Comparison of ENCODE assay signal across 16 cellular contexts in genomic region chr10:87692956-87693484, GRCh38. TPM values are rescaled to one million over a fixed set of nuclear protein-coding genes. Genes with fewer than 3 reads are reported as not detected.
DNase-seq lines count a peak whose midpoint lies in the region; ATAC-seq and TF ChIP-seq lines count a peak whose summit lies in the region.
"Had no signal": no experiment of that assay in that cellular context is flagged by ENCODE, and none has a peak within 500 bp of the region (broad histone marks: within the 10 kb centered on the region; RNA-seq: fewer than 3 reads in every experiment).

No MANE protein-coding gene starts in this region.

- H4K20me1 ChIP-seq in IMR-90 (ENCODE audit: insufficient read depth, low read length) (peaks cover 17% of the 10 kb centered on the region; the same call in 1 of the 2 replicates), hepatocyte (ENCODE audit: insufficient read depth, poor library complexity, severe bottlenecking) (no peaks in the 10 kb centered on the region)

- H2BK5ac ChIP-seq in IMR-90 (ENCODE audit: low read depth, low read length, poor library complexity, severe bottlenecking) = peak overlapping the region; percentile 8

- H2BK20ac ChIP-seq in IMR-90 (ENCODE audit: low read depth, low read length) = no peak overlapping the region

- H3K79me2 ChIP-seq in hepatocyte = peaks cover 24% of the 10 kb centered on the region

- no peak overlapping the region for H3K27ac Mint-ChIP-seq in nephron progenitor cell
- no peak overlapping the region for H3K27ac Mint-ChIP-seq in type B pancreatic cell
- H3K27ac Mint-ChIP-seq: CD14-positive monocyte; CD8-positive, alpha-beta T cell; IgD-negative memory B cell had no signal

- no peak for TF ChIP-seq EP300 in transverse colon (IDR thresholded peaks at IDR 0.05; ENCODE audit: low read depth)

- H2AFZ ChIP-seq in IMR-90 (replicated peaks; ENCODE audit: low read length, poor library complexity) (no peak overlapping the region), hepatocyte (no peak overlapping the region)

- no peak overlapping the region for H3K9ac ChIP-seq in IMR-90 (ENCODE audit: low read depth, low read length)

- no peak overlapping the region for H3K23ac ChIP-seq in IMR-90 (ENCODE audit: low read depth, low read length)

- no peak overlapping the region for H3K4me3 Mint-ChIP-seq in nephron progenitor cell
- H3K4me3 Mint-ChIP-seq in type B pancreatic cell = no peak overlapping the region
- H3K4me3 Mint-ChIP-seq: CD14-positive monocyte; CD8-positive, alpha-beta T cell; IgD-negative memory B cell had no signal

- H3K27me3 ChIP-seq in IMR-90 (ENCODE audit: control insufficient read depth, insufficient read depth, low read length) (no peaks in the 10 kb centered on the region), hepatocyte (no peaks in the 10 kb centered on the region), transverse colon (no peaks in the 10 kb centered on the region)
- H3K27me3 ChIP-seq: BE2C had no signal

- H2BK15ac ChIP-seq in IMR-90 (ENCODE audit: low read depth, low read length) = no peak overlapping the region

- no peak for TF ChIP-seq RAD21 in IMR-90 (IDR thresholded peaks at IDR 0.05; ENCODE audit: low read length)

- TF ChIP-seq CTCF in C4-2B (conservative IDR thresholded peaks at IDR 0.05) (no peak), IMR-90 (conservative IDR thresholded peaks at IDR 0.05; ENCODE audit: low read depth, low read length) (no peak), hepatocyte (IDR thresholded peaks at IDR 0.05; ENCODE audit: poor library complexity) (no peak), transverse colon (IDR thresholded peaks at IDR 0.05) (no peak), nephron progenitor cell (IDR thresholded peaks at IDR 0.05) (no peak), type B pancreatic cell (conservative IDR thresholded peaks at IDR 0.05) (no peak)

- H2BK120ac ChIP-seq in IMR-90 (ENCODE audit: low read depth, low read length) = no peak overlapping the region

- DNase-seq in IMR-90 (no peak), hepatocyte (ENCODE audit: low spot score) (no peak), transverse colon (no peak), nephron progenitor cell (no peak), type B pancreatic cell (ENCODE audit: extremely low spot score, unreplicated experiment) (no peak)
- DNase-seq: BE2C; CD8-positive, alpha-beta T cell; COR-L47; DMS153; DND-41; GDM1; KG1 had no signal

- in situ Hi-C loops in IMR-90 (cut with MboI; ENCODE audit: low sequenced_read_pairs) (no loop called here), transverse colon (cut with MboI; ENCODE audit: low pct_ligation_motif_present in 1 of 4, low pct_unique_long_range_greater_than_20kb in 1 of 4, low sequenced_read_pairs in 3 of 4) (no loop called here)

- H4K8ac ChIP-seq in IMR-90 (ENCODE audit: low read depth in 2 of 2, low read length in 2 of 2) = no peak overlapping the region

- dilution Hi-C loops in IMR-90 (cut with HindIII; ENCODE audit: low sequenced_read_pairs, unreplicated experiment) = no loop called here

- H3K4me2 ChIP-seq in IMR-90 (ENCODE audit: low read depth, low read length) = 0 out of 2 replicates have a peak overlapping the region, but pooled peaks have one; percentile 15
- H3K4me2 ChIP-seq in hepatocyte = no peak overlapping the region

- H3K9me2 ChIP-seq in hepatocyte (replicated peaks; ENCODE audit: insufficient read depth) = no peaks in the 10 kb centered on the region

- H3K4me3 ChIP-seq in IMR-90 (ENCODE audit: insufficient read depth, low read depth, low read length) (no peak overlapping the region), hepatocyte (no peak overlapping the region), transverse colon (no peak overlapping the region)

- H3K36me3 ChIP-seq in IMR-90 (ENCODE audit: control insufficient read depth, insufficient read depth, low read length) = no peaks in the 10 kb centered on the region
- no peaks in the 10 kb centered on the region for H3K36me3 ChIP-seq in hepatocyte (replicated peaks; ENCODE audit: insufficient read depth, low read depth)
- H3K36me3 ChIP-seq in transverse colon = no peaks in the 10 kb centered on the region
- H3K36me3 ChIP-seq: BE2C had no signal

- peak overlapping the region; percentile 7; the same call in 1 of the 2 replicates for H4K5ac ChIP-seq in IMR-90 (ENCODE audit: low read depth, low read length)

- no peaks in the 10 kb centered on the region for H3K9me3 Mint-ChIP-seq in nephron progenitor cell
- H3K9me3 Mint-ChIP-seq in type B pancreatic cell = no peaks in the 10 kb centered on the region
- H3K9me3 Mint-ChIP-seq: CD14-positive monocyte; CD8-positive, alpha-beta T cell; IgD-negative memory B cell had no signal

- ATAC-seq in IMR-90 (ENCODE audit: low read depth) (no peak), HG02610 (IDR thresholded peaks at IDR 0.05; ENCODE audit: unreplicated experiment) (no peak)
- ATAC-seq: CD8-positive, alpha-beta T cell had no signal

- H3K4me1 ChIP-seq in IMR-90 (ENCODE audit: control insufficient read depth, insufficient read depth, low read length) (peaks cover 8% of the 10 kb centered on the region), hepatocyte (ENCODE audit: insufficient read depth) (no peaks in the 10 kb centered on the region), transverse colon (peaks cover 4 to 54% (median 28%) of the 10 kb centered on the region in 4 donors)
- H3K4me1 ChIP-seq: BE2C had no signal

- no peak overlapping the region for H3K56ac ChIP-seq in IMR-90 (ENCODE audit: extremely low read depth, insufficient read depth, low read length)

- CTCF ChIA-PET in IMR-90 (lab: Yijun Ruan, JAX) = no interaction called here

- peaks cover 12% of the 10 kb centered on the region for H3K9me1 ChIP-seq in IMR-90 (ENCODE audit: insufficient read depth, low read length)

- TF ChIP-seq POLR2A in IMR-90 (IDR thresholded peaks at IDR 0.05; ENCODE audit: low read depth, low read length) (no peak), transverse colon (IDR thresholded peaks at IDR 0.05) (no peak)

- H3K36me3 Mint-ChIP-seq in nephron progenitor cell (ENCODE audit: low read depth) (no peaks in the 10 kb centered on the region), type B pancreatic cell (no peaks in the 10 kb centered on the region)
- H3K36me3 Mint-ChIP-seq: CD14-positive monocyte; CD8-positive, alpha-beta T cell had no signal

- H3K27me3 Mint-ChIP-seq in nephron progenitor cell (ENCODE audit: low read depth, poor library complexity) (peaks cover 13% of the 10 kb centered on the region), type B pancreatic cell (peaks cover 6% of the 10 kb centered on the region)
- H3K27me3 Mint-ChIP-seq: IgD-negative memory B cell had no signal

- no peaks in the 10 kb centered on the region for H3K9me3 ChIP-seq in IMR-90 (ENCODE audit: control insufficient read depth, insufficient read depth, low read length)
- H3K9me3 ChIP-seq in hepatocyte (ENCODE audit: low read depth) = no peaks in the 10 kb centered on the region
- H3K9me3 ChIP-seq in transverse colon = no peaks in the 10 kb centered on the region
- H3K9me3 ChIP-seq: BE2C had no signal

- BruUV-seq in IMR-90 (replicated peaks; lab: Mats Ljungman, UMichigan) = no TSS peak

- peak overlapping the region; percentile 61; the same call in 1 of the 2 replicates for H3K27ac ChIP-seq in C4-2B
- 0 out of 2 replicates have a peak overlapping the region, but pooled peaks have one; percentile 8 for H3K27ac ChIP-seq in IMR-90 (ENCODE audit: insufficient read depth, low read length)
- peak overlapping the region; percentile 81 for H3K27ac ChIP-seq in hepatocyte
- peak overlapping the region; percentile 36 to 80 (median 76) for H3K27ac ChIP-seq in transverse colon

- 0 out of 2 replicates have a peak overlapping the region, but pooled peaks have one; percentile 22 for H4K91ac ChIP-seq in IMR-90 (ENCODE audit: insufficient read depth, low read depth, low read length)

- peak overlapping the region; percentile 17; the same call in 1 of the 2 replicates for H3K18ac ChIP-seq in IMR-90 (ENCODE audit: low read depth, low read length)

- H2AK5ac ChIP-seq in IMR-90 (ENCODE audit: low read depth, low read length) = no peak overlapping the region

- no CpG with 5 or more reads among the region's 3 CpGs for WGBS in IMR-90 (ENCODE audit: extremely low coverage in 2 of 2, insufficient read length in 1 of 2), 2 experiments
- 93% methylated on average over 3 of the region's 3 CpGs for WGBS in hepatocyte (ENCODE audit: low lambda C conversion rate, missing lambda C conversion rate)
- WGBS in transverse colon (ENCODE audit: low coverage in 1 of 2), 2 donors = 72% methylated on average over 3 of the region's 3 CpGs

- no peak overlapping the region for H3K14ac ChIP-seq in IMR-90 (replicated peaks; ENCODE audit: low read depth, low read length)

- no peak overlapping the region for H2AK9ac ChIP-seq in IMR-90 (replicated peaks; ENCODE audit: low read depth, low read length, poor library complexity)

- peaks cover 46 to 55% of the 10 kb centered on the region in 2 experiments for H3K79me1 ChIP-seq in IMR-90 (ENCODE audit: low read depth in 1 of 2, low read length in 2 of 2)

- intact Hi-C loops in IMR-90 (cut with micrococcal nuclease) (no loop called here), transverse colon (cut with DNase I; ENCODE audit: low total_unique reads) (no loop called here)

- POLR2A ChIA-PET in IMR-90 (lab: Charles Lee; ENCODE audit: unreplicated experiment) = no interaction called here

- no peak overlapping the region for H3K4ac ChIP-seq in IMR-90 (ENCODE audit: low read depth, low read length)

- H3K4me1 Mint-ChIP-seq in nephron progenitor cell (no peaks in the 10 kb centered on the region), type B pancreatic cell (ENCODE audit: unreplicated experiment) (no peaks in the 10 kb centered on the region)
- H3K4me1 Mint-ChIP-seq: CD14-positive monocyte, IgD-negative memory B cell had no signal

TF ChIP-seq in IMR-90, 13 proteins besides CTCF, POLR2A, EP300 and RAD21 (continues in another document):
- no peak for TF ChIP-seq RFX5 (IDR thresholded peaks at IDR 0.05; ENCODE audit: low read depth, low read length)
- no peak for TF ChIP-seq NFE2L2 (IDR thresholded peaks at IDR 0.05; ENCODE audit: low read depth, low read length)
- TF ChIP-seq MAFK (IDR thresholded peaks at IDR 0.05; ENCODE audit: low read depth, low read length) = no peak
- TF ChIP-seq, protein P1, sequence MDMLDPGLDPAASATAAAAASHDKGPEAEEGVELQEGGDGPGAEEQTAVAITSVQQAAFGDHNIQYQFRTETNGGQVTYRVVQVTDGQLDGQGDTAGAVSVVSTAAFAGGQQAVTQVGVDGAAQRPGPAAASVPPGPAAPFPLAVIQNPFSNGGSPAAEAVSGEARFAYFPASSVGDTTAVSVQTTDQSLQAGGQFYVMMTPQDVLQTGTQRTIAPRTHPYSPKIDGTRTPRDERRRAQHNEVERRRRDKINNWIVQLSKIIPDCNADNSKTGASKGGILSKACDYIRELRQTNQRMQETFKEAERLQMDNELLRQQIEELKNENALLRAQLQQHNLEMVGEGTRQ (IDR thresholded peaks at IDR 0.05; ENCODE audit: low read depth, low read length) = no peak

RNA-seq across cellular contexts. Expression of gene PAPSS2, which starts 33.3 kb away (rescaled TPM):
- total RNA-seq in IMR-90 (2012; rRNA removed) (55.0 and 58.6 TPM in 2 replicates), hepatocyte (47.0 and 58.0 TPM in 2 replicates), transverse colon (100 to 1,000 TPM in 1 of 4 donors, 10 to 100 TPM in 3; 17.3 to 117 (median 88.4) TPM), type B pancreatic cell (ENCODE audit: low replicate concordance) (21.1 and 23.8 TPM in 2 replicates)
- polyA plus RNA-seq in IMR-90 (2012; rRNA removed) (51.1 and 63.3 TPM in 2 replicates), hepatocyte (38.3 and 39.5 TPM in 2 replicates)
- 27.9 and 34.6 TPM in 2 replicates for polyA plus RNA-seq in IMR-90 (2012; cell fraction: cytosol; rRNA removed)
- 18.2 and 48.5 TPM in 2 replicates for polyA plus RNA-seq in IMR-90 (2012; cell fraction: nucleus; rRNA removed; ENCODE audit: low replicate concordance)
- total RNA-seq: CD8-positive, alpha-beta T cell had no signal

Comparison
In these comparisons a context has a peak if more than half of its experiments do, and no peak if none do; other contexts are left out.
1. H3K27ac ChIP-seq: peak in every context shown above with its lines; median percentile 81 in hepatocyte; 76 in transverse colon; 61 in C4-2B; 8 in IMR-90.